8 cellular contexts compared by ENCODE assay signal in the genomic region with DNA sequence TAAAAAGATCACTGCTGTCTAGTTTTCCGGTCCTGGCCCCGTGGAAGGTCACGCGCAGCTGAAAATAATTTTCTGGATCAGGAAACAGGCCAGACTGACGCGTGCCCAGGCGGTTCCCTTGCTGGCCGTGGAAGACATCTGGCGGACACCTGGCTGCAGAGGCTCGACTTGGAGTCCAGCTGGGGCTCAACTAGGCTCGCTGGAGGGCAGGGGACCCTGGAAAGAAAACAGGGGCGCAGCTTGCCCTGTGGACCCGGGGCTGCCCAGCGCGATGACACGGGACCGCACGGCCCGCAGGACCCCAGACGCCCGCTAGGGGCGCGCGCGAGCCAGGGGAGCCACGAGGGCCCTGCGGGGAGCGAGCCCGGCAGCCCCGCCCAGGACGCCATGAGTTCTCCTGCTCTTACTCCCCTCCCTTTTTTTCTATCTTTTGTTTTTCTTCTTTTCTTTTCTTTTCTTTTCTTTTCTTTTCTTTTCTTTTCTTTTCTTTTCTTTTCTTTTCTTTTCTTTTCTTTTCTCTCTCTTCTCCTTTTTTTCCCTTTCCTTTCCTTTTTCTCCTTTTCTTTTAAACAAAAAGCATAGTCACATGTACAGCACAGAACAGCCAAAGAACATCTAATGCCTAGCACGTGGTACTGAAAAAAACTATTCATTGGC. TPM values are rescaled to one million over a fixed set of nuclear protein-coding genes. Genes with fewer than 3 reads are reported as not detected.
A peak's percentile ranks its signal among the peaks of the same experiment; 100 is the strongest.
DNase-seq lines count a peak whose midpoint lies in the region; ATAC-seq and TF ChIP-seq lines count a peak whose summit lies in the region.

No MANE protein-coding gene starts in this region.

- H3K9me3 Mint-ChIP-seq in WTC11, result peaks cover 5% of the 10 kb centered on the region

- TF ChIP-seq CTCF in WTC11 (IDR thresholded peaks at IDR 0.05) (peak; percentile 98), cardiac fibroblast (IDR thresholded peaks at IDR 0.05; ENCODE audit: low read depth, low read length) (peak; percentile 51)

- peak overlapping the region; percentile 28 to 38 for H3K4me3 ChIP-seq in cardiac fibroblast (replicated peaks in 1 of 2; ENCODE audit: low read depth in 2 of 2, low read length in 2 of 2)

- CTCF ChIA-PET in WTC11 (lab: Charles Lee), result interaction anchor here (0.6 to 2.0 kb wide), 57 partner anchors 8 to 452 kb away, joined by 3 to 26 read pairs (median 4); partner anchors contain the start of gene SCLY

- H3K27me3 Mint-ChIP-seq in WTC11 (ENCODE audit: low read depth), result peaks cover 2% of the 10 kb centered on the region; the same call in 1 of the 2 replicates

- H3K36me3 Mint-ChIP-seq in WTC11, result peaks cover 2% of the 10 kb centered on the region; the same call in 1 of the 2 replicates

- peak; percentile 90 for DNase-seq in AG08396 (ENCODE audit: low spot score)
- DNase-seq in KG1 (lab: John Stamatoyannopoulos, UW), result peak; percentile 42
- DNase-seq in WTC11 (ENCODE audit: low spot score), result peak; percentile 87
- DNase-seq in cardiac fibroblast (ENCODE audit: low read depth in 2 of 2), result peak; percentile 64 to 72
- DNase-seq in left kidney (ENCODE audit: low read depth, low spot score), result peak; percentile 84
- peak; percentile 84 for DNase-seq in stimulated activated CD4-positive, alpha-beta T cell treated with anti-CD3 and anti-CD28 coated beads, Interleukin-4, amount 100 ng/mL, for 24 hours

- POLR2A ChIA-PET in WTC11 (lab: Charles Lee), result no interaction called here

- ATAC-seq in GM19452 (IDR thresholded peaks at IDR 0.05; ENCODE audit: unreplicated experiment), result peak; percentile 82
- peak; percentile 98 for ATAC-seq in WTC11
- no peak for ATAC-seq in HG03108 (IDR thresholded peaks at IDR 0.05; ENCODE audit: unreplicated experiment)

- 0 out of 2 replicates have a peak, but pooled peaks cover 4% of the 10 kb centered on the region for H3K4me1 Mint-ChIP-seq in WTC11

- no peak overlapping the region for H3K4me3 Mint-ChIP-seq in WTC11

- H3K27ac Mint-ChIP-seq in WTC11, result no peak overlapping the region

TF ChIP-seq in WTC11, 78 proteins besides CTCF, POLR2A, EP300 and RAD21 (continues in another document):
- TF ChIP-seq, protein P1, sequence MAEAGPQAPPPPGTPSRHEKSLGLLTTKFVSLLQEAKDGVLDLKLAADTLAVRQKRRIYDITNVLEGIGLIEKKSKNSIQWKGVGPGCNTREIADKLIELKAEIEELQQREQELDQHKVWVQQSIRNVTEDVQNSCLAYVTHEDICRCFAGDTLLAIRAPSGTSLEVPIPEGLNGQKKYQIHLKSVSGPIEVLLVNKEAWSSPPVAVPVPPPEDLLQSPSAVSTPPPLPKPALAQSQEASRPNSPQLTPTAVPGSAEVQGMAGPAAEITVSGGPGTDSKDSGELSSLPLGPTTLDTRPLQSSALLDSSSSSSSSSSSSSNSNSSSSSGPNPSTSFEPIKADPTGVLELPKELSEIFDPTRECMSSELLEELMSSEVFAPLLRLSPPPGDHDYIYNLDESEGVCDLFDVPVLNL (CRISPR knock-in tag; IDR thresholded peaks at IDR 0.05; ENCODE audit: borderline replicate concordance, low read depth), result no peak
- TF ChIP-seq NR2C2 (CRISPR knock-in tag; IDR thresholded peaks at IDR 0.05) (no peak), ZNF219 (CRISPR knock-in tag; IDR thresholded peaks at IDR 0.05; ENCODE audit: borderline replicate concordance) (no peak), SMAD4 (CRISPR knock-in tag; IDR thresholded peaks at IDR 0.05) (no peak), SP1 (CRISPR knock-in tag; conservative IDR thresholded peaks at IDR 0.05) (0 out of 2 replicates have a peak, but pooled peaks have one; percentile 46), ZBTB21 (CRISPR knock-in tag; IDR thresholded peaks at IDR 0.05; ENCODE audit: borderline replicate concordance) (no peak), ELF4 (CRISPR knock-in tag; IDR thresholded peaks at IDR 0.05; ENCODE audit: low read depth) (no peak), MLX (CRISPR knock-in tag; IDR thresholded peaks at IDR 0.05) (no peak), EMX1 (CRISPR knock-in tag; IDR thresholded peaks at IDR 0.05) (no peak), ARID4B (CRISPR knock-in tag; IDR thresholded peaks at IDR 0.05; ENCODE audit: borderline replicate concordance) (no peak), NFE2L1 (CRISPR knock-in tag; IDR thresholded peaks at IDR 0.05) (no peak)
- TF ChIP-seq, protein P2, sequence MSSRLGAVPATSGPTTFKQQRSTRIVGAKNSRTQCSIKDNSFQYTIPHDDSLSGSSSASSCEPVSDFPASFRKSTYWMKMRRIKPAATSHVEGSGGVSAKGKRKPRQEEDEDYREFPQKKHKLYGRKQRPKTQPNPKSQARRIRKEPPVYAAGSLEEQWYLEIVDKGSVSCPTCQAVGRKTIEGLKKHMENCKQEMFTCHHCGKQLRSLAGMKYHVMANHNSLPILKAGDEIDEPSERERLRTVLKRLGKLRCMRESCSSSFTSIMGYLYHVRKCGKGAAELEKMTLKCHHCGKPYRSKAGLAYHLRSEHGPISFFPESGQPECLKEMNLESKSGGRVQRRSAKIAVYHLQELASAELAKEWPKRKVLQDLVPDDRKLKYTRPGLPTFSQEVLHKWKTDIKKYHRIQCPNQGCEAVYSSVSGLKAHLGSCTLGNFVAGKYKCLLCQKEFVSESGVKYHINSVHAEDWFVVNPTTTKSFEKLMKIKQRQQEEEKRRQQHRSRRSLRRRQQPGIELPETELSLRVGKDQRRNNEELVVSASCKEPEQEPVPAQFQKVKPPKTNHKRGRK (CRISPR knock-in tag; IDR thresholded peaks at IDR 0.05; ENCODE audit: borderline replicate concordance), result peak; percentile 99
- TF ChIP-seq, protein P3, sequence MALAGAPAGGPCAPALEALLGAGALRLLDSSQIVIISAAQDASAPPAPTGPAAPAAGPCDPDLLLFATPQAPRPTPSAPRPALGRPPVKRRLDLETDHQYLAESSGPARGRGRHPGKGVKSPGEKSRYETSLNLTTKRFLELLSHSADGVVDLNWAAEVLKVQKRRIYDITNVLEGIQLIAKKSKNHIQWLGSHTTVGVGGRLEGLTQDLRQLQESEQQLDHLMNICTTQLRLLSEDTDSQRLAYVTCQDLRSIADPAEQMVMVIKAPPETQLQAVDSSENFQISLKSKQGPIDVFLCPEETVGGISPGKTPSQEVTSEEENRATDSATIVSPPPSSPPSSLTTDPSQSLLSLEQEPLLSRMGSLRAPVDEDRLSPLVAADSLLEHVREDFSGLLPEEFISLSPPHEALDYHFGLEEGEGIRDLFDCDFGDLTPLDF (CRISPR knock-in tag; IDR thresholded peaks at IDR 0.05), result no peak
- TF ChIP-seq, protein P4, sequence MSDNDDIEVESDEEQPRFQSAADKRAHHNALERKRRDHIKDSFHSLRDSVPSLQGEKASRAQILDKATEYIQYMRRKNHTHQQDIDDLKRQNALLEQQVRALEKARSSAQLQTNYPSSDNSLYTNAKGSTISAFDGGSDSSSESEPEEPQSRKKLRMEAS (CRISPR knock-in tag; IDR thresholded peaks at IDR 0.05), result peak; percentile 69
- TF ChIP-seq, protein P5, sequence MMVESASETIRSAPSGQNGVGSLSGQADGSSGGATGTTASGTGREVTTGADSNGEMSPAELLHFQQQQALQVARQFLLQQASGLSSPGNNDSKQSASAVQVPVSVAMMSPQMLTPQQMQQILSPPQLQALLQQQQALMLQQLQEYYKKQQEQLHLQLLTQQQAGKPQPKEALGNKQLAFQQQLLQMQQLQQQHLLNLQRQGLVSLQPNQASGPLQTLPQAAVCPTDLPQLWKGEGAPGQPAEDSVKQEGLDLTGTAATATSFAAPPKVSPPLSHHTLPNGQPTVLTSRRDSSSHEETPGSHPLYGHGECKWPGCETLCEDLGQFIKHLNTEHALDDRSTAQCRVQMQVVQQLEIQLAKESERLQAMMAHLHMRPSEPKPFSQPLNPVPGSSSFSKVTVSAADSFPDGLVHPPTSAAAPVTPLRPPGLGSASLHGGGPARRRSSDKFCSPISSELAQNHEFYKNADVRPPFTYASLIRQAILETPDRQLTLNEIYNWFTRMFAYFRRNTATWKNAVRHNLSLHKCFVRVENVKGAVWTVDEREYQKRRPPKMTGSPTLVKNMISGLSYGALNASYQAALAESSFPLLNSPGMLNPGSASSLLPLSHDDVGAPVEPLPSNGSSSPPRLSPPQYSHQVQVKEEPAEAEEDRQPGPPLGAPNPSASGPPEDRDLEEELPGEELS (CRISPR knock-in tag; IDR thresholded peaks at IDR 0.05), result no peak

RNA-seq across cellular contexts. Expression of gene UBE2F, which starts 43.2 kb away (rescaled TPM):
- total RNA-seq in WTC11 (2021), result 48.8 to 50.6 TPM (median 49.5 TPM) in 3 replicates
